Comparison of ENCODE assay signal across 15 cellular contexts in genomic region chr7:73971315-73971700, GRCh38. TPM values are rescaled to one million over a fixed set of nuclear protein-coding genes. Genes with fewer than 3 reads are reported as not detected.
A peak's percentile ranks its signal among the peaks of the same experiment; 100 is the strongest.
DNase-seq lines count a peak whose midpoint lies in the region; ATAC-seq, FAIRE-seq and TF ChIP-seq lines count a peak whose summit lies in the region.
"Had no signal": no experiment of that assay in that cellular context is flagged by ENCODE, and none has a peak within 500 bp of the region (broad histone marks: within the 10 kb centered on the region; RNA-seq: fewer than 3 reads in every experiment).

No MANE protein-coding gene starts in this region.

- H3K27me3 ChIP-seq in KMS-11 (ENCODE audit: insufficient read depth, low read depth) (no peaks in the 10 kb centered on the region), uterus (no peaks in the 10 kb centered on the region)
- H3K27me3 ChIP-seq: BE2C had no signal

- intact Hi-C loops in uterus (cut with DNase I; ENCODE audit: low total_unique reads) = no loop called here

- no peak overlapping the region for H3K4me3 ChIP-seq in KMS-11 (IDR thresholded peaks at IDR 0.05; ENCODE audit: insufficient read depth, low read depth, low read length)
- H3K4me3 ChIP-seq in uterus = no peak overlapping the region
- H3K4me3 ChIP-seq: SK-N-MC had no signal

- no peaks in the 10 kb centered on the region for H3K9me3 ChIP-seq in uterus
- H3K9me3 ChIP-seq: BE2C had no signal

- no peak overlapping the region for H3K9ac ChIP-seq in KMS-11
- H3K9ac ChIP-seq: parathyroid adenoma had no signal

- no peaks in the 10 kb centered on the region for H3K79me2 ChIP-seq in KMS-11 (ENCODE audit: insufficient read depth, low read depth)
- H3K79me2 ChIP-seq: parathyroid adenoma had no signal

- no peaks in the 10 kb centered on the region for H3K36me3 ChIP-seq in KMS-11 (ENCODE audit: insufficient read depth)
- H3K36me3 ChIP-seq in uterus = no peaks in the 10 kb centered on the region
- H3K36me3 ChIP-seq: BE2C had no signal

- no peak overlapping the region for H3K27ac ChIP-seq in KMS-11
- no peak overlapping the region for H3K27ac ChIP-seq in uterus
- H3K27ac ChIP-seq: parathyroid adenoma, SK-N-MC had no signal

- H4K20me1 ChIP-seq in KMS-11 (ENCODE audit: insufficient read depth) = no peaks in the 10 kb centered on the region

- peak; percentile 62 for ATAC-seq in GM21367 (IDR thresholded peaks at IDR 0.05; ENCODE audit: unreplicated experiment)
- ATAC-seq: activated T-helper 17 cell treated with anti-CD3 and anti-CD28 coated beads, Interleukin-2, amount 50 U/mL, for 72 hours had no signal

- no peak for TF ChIP-seq CTCF in KMS-11 (conservative IDR thresholded peaks at IDR 0.05; ENCODE audit: low read depth, low read length)
- no peak for TF ChIP-seq CTCF in uterus (IDR thresholded peaks at IDR 0.05)

- FAIRE-seq in GM12892 (lab: Jason Lieb, UNC) = peak; percentile 21
- FAIRE-seq: endometrium had no signal

- peaks cover 8% of the 10 kb centered on the region for H3K4me1 ChIP-seq in KMS-11 (ENCODE audit: low read depth, poor library complexity, severe bottlenecking)
- no peaks in the 10 kb centered on the region for H3K4me1 ChIP-seq in uterus
- H3K4me1 ChIP-seq: BE2C, parathyroid adenoma had no signal

- DNase-seq in GM12892 (ENCODE audit: insufficient read length) (no peak), germinal center (ENCODE audit: low spot score) (peak; percentile 45), DMS 273 treated with DMSO at 0.1 percent for 48 hours (lab: John Stamatoyannopoulos, UW) (no peak), COLO668 (lab: John Stamatoyannopoulos, UW; ENCODE audit: unreplicated experiment) (no peak), anterior cingulate cortex (lab: John Stamatoyannopoulos, UW) (no peak), uterus (no peak)
- DNase-seq: NCI-H1105 treated with DMSO at 0.1 percent for 48 hours, NCI-H524 treated with DMSO at 0.1 percent for 48 hours had no signal

- peak overlapping the region; percentile 61; the same call in 1 of the 2 replicates for H3K4me2 ChIP-seq in KMS-11

- TF ChIP-seq POLR2A in GM12892 (IDR thresholded peaks at IDR 0.05; ENCODE audit: low read depth, low read length) (no peak), uterus (IDR thresholded peaks at IDR 0.05) (no peak)

- H2AFZ ChIP-seq in KMS-11 (ENCODE audit: low read depth) = peak overlapping the region; percentile 60; the same call in 1 of the 2 replicates
- H2AFZ ChIP-seq: parathyroid adenoma had no signal

RNA-seq across cellular contexts. Expression of gene ELN, which starts 56.7 kb away (rescaled TPM):
- polyA plus RNA-seq in GM12892 (2012; ENCODE audit: missing spikeins) = not detected
- 100 to 1,000 TPM in 2 of 4 donors, 10 to 100 TPM in 1, 1 to 10 TPM in 1; 4.1 to 427 (median 92.4) TPM for total RNA-seq in uterus
- total RNA-seq: activated T-helper 17 cell treated with anti-CD3 and anti-CD28 coated beads, Interleukin-2, amount 50 U/mL, for 72 hours had no signal
